Comparison of ENCODE assay signal across 8 cellular contexts in the genomic region with DNA sequence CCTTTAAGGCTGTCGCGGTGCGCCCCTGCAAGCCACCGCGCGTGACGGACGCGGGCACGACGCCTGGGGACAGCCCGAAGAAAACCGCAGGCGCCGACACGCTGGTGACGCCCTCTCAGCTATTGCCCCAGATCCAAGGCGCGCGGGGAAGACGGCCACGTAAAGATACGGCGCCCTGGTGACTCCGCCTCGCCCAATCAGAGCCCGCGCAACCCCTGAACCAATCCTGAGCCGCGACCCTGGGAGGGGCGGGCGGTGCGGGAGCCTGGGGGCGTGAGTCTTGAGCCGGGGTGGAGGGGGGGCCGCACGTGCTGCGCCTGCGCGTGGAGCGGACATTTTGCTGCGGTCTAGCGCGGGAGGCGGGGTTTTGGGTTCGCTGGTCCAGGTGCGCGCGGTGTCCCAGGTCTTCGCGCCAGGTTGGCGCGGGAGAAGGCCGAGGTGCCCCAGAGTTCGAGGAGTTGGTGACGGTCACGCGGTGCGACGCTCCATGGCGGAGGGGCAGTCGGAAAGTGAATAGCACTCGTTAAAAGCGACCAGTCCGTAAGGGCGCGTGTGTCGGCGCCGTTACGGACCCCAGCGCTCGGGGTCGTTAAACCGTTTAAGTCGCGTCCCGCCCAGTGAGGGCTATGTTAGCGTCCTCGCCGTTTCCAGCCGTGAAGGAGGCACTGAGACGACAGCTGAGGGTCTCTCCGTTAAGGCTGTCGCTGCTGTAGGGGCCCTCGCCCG. TPM values are rescaled to one million over a fixed set of nuclear protein-coding genes. Genes with fewer than 3 reads are reported as not detected.
A peak's percentile ranks its signal among the peaks of the same experiment; 100 is the strongest.
DNase-seq lines count a peak whose midpoint lies in the region; TF ChIP-seq lines count a peak whose summit lies in the region.

No MANE protein-coding gene starts in this region.

- H3K9me3 Mint-ChIP-seq in neural crest cell, result no peaks in the 10 kb centered on the region

- H3K27me3 Mint-ChIP-seq in neural crest cell (ENCODE audit: low read depth), result peaks cover 2% of the 10 kb centered on the region

- peak overlapping the region; percentile 61 for H3K4me3 ChIP-seq in HAP-1
- peak overlapping the region; percentile 88 for H3K4me3 ChIP-seq in MG63
- peak overlapping the region; percentile 82 to 83 for H3K4me3 ChIP-seq in foreskin fibroblast (ENCODE audit: low read depth in 1 of 2, low read length in 2 of 2)
- H3K4me3 ChIP-seq in stomach, result peak overlapping the region; percentile 61 to 69 (median 64)

- TF ChIP-seq CTCF in foreskin fibroblast (IDR thresholded peaks at IDR 0.05; ENCODE audit: low read depth, low read length) (no peak), neural crest cell (conservative IDR thresholded peaks at IDR 0.05) (no peak), stomach (IDR thresholded peaks at IDR 0.05) (no peak)

- 2 to 19% (median 3%) methylated on average over 31 to 87 of the region's 87 CpGs for WGBS in stomach, 5 donors

- H3K4me3 Mint-ChIP-seq in neural crest cell, result peak overlapping the region; percentile 98

- peak overlapping the region; percentile 99 for H3K27ac Mint-ChIP-seq in neural crest cell (ENCODE audit: unreplicated experiment)

- H3K4me1 ChIP-seq in HAP-1, result peaks cover 18% of the 10 kb centered on the region
- peaks cover 0 to 12% (median 3%) of the 10 kb centered on the region in 4 donors for H3K4me1 ChIP-seq in stomach

- H3K27ac ChIP-seq in stomach, result peak overlapping the region; percentile 86 to 93 (median 88)

- peak in 1 of 4 donors; percentile 71 for TF ChIP-seq POLR2A in stomach (IDR thresholded peaks at IDR 0.05)

- in situ Hi-C loops in G401 (cut with HindIII; ENCODE audit: low sequenced_read_pairs), result no loop called here
- in situ Hi-C loops in HAP-1 (cut with MboI; ENCODE audit: low sequenced_read_pairs), result no loop called here

- TF ChIP-seq EP300 in stomach (IDR thresholded peaks at IDR 0.05), result no peak

- H3K4me1 Mint-ChIP-seq in neural crest cell, result peaks cover 33% of the 10 kb centered on the region

- no peaks in the 10 kb centered on the region for H3K36me3 Mint-ChIP-seq in neural crest cell (ENCODE audit: low read depth)

- H3K9me3 ChIP-seq in HAP-1 (no peaks in the 10 kb centered on the region), MG63 (no peaks in the 10 kb centered on the region), stomach (no peaks in the 10 kb centered on the region)

- intact Hi-C loops in stomach (cut with DNase I; ENCODE audit: low total_unique reads), result no loop called here

- H3K36me3 ChIP-seq in HAP-1 (replicated peaks) (no peaks in the 10 kb centered on the region), MG63 (no peaks in the 10 kb centered on the region), stomach (no peaks in the 10 kb centered on the region)

- H3K27me3 ChIP-seq in HAP-1 (ENCODE audit: low read depth) (no peaks in the 10 kb centered on the region), MG63 (no peaks in the 10 kb centered on the region), stomach (no peaks in the 10 kb centered on the region)

- DNase-seq in G401 (ENCODE audit: low spot score) (peak; percentile 98), HAP-1 (ENCODE audit: low spot score in 2 of 2) (peak; percentile 96 to 99), MG63 (peak; percentile 98), SHP77 (lab: John Stamatoyannopoulos, UW) (peak; percentile 93 to 97), activated gamma-delta T cell treated with Interleukin-2 at 50 U/mL for 16 hours (peak; percentile 98), foreskin fibroblast (peak; percentile 97 to 99), neural crest cell (ENCODE audit: low read depth, low spot score) (peak; percentile 96), stomach (peak; percentile 99)

RNA-seq across cellular contexts. Expression of a gene that starts 15.9 kb away (rescaled TPM):
- total RNA-seq in G401 (2014; rRNA removed; shearing (Covaris generic)), result not detected in 2 replicates
- total RNA-seq in MG63 (2014; rRNA removed; shearing (Covaris generic); ENCODE audit: low replicate concordance), result not detected in 2 replicates
- not detected in 2 replicates for total RNA-seq in neural crest cell
- total RNA-seq in stomach, result under 1 TPM in 2 of 5 donors, not detected in 3; 0.14 to 0.92 TPM
- polyA plus RNA-seq in stomach, result under 1 TPM in 2 of 3 donors, not detected in 1; 0.19 to 0.28 TPM

RNA-seq across cellular contexts. Expression of a gene that starts 50.1 kb away (rescaled TPM):
- 159 and 386 TPM in 2 replicates for total RNA-seq in G401 (2014; rRNA removed; shearing (Covaris generic))
- 176 and 228 TPM in 2 replicates for total RNA-seq in MG63 (2014; rRNA removed; shearing (Covaris generic); ENCODE audit: low replicate concordance)
- total RNA-seq in neural crest cell (999 and 1,068 TPM in 2 replicates), stomach (100 to 1,000 TPM in 4 of 5 donors, 10 to 100 TPM in 1; 72.3 to 278 (median 184) TPM)
- polyA plus RNA-seq in stomach, result 100 to 1,000 TPM; 123 to 192 (median 141) TPM

Comparison
In these comparisons a context has a peak if more than half of its experiments do, and no peak if none do; other contexts are left out.
1. Peak in every context shown above with its lines: DNase-seq, H3K4me3 ChIP-seq and H3K27ac ChIP-seq.